8 cellular contexts compared by ENCODE assay signal in the genomic region with DNA sequence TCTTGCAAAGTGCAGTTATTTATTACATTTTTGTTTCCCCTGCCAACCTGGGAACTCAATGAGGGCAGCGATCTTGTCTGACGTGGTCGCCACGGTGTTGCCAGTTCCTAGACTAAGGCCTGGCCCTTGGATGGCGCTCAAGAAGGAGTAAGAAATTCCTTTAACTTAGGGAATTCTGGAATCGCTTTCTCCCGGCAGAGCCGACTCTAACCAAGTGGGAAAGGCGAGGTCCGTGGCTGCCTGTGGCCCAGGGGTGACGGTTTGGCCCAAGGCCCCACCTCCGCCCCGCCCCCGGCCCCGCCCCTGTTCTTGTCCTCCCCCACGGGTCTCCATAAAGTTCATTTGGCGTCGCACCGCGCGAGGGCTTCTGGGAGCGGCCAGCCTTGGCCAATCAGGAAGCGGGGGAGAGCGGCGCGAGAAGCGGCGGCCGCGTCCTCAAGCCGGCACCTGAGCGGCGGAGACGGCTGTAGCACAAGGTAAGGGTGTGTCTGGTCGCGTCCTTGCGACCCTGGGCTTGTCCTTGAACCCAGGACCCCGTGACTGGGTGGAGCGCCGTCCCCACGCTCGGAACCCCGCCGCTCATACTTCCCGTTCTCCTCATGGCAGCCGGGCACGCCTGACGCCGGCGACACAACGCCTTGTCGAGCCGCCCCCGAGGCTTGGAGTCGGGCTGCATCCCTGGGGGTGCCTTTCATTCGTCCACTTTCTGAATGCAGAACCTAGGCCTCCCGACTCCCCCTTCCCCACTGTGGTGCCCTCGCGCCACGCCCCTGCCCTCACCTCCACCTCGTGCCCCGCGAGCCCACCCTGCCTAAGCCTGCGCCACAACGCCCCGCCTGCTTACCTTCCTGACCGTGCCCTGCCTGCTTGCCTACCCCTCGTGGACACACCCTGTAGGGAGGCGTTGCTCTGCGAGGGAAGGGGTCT. TPM values are rescaled to one million over a fixed set of nuclear protein-coding genes. Genes with fewer than 3 reads are reported as not detected.
A peak's percentile ranks its signal among the peaks of the same experiment; 100 is the strongest.
DNase-seq lines count a peak whose midpoint lies in the region; ATAC-seq and TF ChIP-seq lines count a peak whose summit lies in the region.

A gene (plus strand): TSS at position 394 of the 927 bp plus-strand sequence. CDS start 18,119 bp downstream, outside the sequence.

- H3K4me3 Mint-ChIP-seq in T-helper 1 cell treated with Interleukin-12 subunit alpha and Interleukin-12 subunit beta and Interleukin-4 antibody, amounts not matched to agents 30 μg/mL and 1 μg/mL, for 36 hours: no peak within 1 kb of the TSS

- H3K27me3 Mint-ChIP-seq in T-helper 1 cell treated with Interleukin-12 subunit alpha and Interleukin-12 subunit beta and Interleukin-4 antibody, amounts not matched to agents 30 μg/mL and 1 μg/mL, for 36 hours (ENCODE audit: low read depth): no peaks in the 10 kb centered on the region

- peak within 1 kb of the TSS; percentile 97 for H3K4me3 ChIP-seq in psoas muscle
- H3K4me3 ChIP-seq in urinary bladder (ENCODE audit: low read depth, low read length): peak within 1 kb of the TSS; percentile 74

- no peaks in the 10 kb centered on the region for H3K36me3 ChIP-seq in psoas muscle (ENCODE audit: insufficient read depth in 1 of 2, low read depth in 1 of 2)
- H3K36me3 ChIP-seq in urinary bladder (ENCODE audit: insufficient read depth): no peaks in the 10 kb centered on the region

- peaks cover 15% of the 10 kb centered on the region for H3K4me1 ChIP-seq in psoas muscle
- H3K4me1 ChIP-seq in urinary bladder (ENCODE audit: insufficient read depth): no peaks in the 10 kb centered on the region

- H3K27me3 ChIP-seq in psoas muscle (ENCODE audit: insufficient read depth in 3 of 3, low read length in 2 of 3): no peaks in the 10 kb centered on the region

- H3K27ac ChIP-seq in psoas muscle (peak within 1 kb of the TSS; percentile 84), urinary bladder (ENCODE audit: low read depth) (peak within 1 kb of the TSS; percentile 78)

- no peaks in the 10 kb centered on the region for H3K9me3 Mint-ChIP-seq in T-helper 1 cell treated with Interleukin-12 subunit alpha and Interleukin-12 subunit beta and Interleukin-4 antibody, amounts not matched to agents 30 μg/mL and 1 μg/mL, for 36 hours

- no peaks in the 10 kb centered on the region for H3K36me3 Mint-ChIP-seq in T-helper 1 cell treated with Interleukin-12 subunit alpha and Interleukin-12 subunit beta and Interleukin-4 antibody, amounts not matched to agents 30 μg/mL and 1 μg/mL, for 36 hours (ENCODE audit: low read depth)

- ATAC-seq in HG02884 (IDR thresholded peaks at IDR 0.05; ENCODE audit: unreplicated experiment): peak; percentile 76
- ATAC-seq in left ventricle myocardium superior: peak; percentile 99
- peak; percentile 98 to 99 (median 98) for ATAC-seq in psoas muscle

- peak within 1 kb of the TSS; percentile 81 for H3K27ac Mint-ChIP-seq in T-helper 1 cell treated with Interleukin-12 subunit alpha and Interleukin-12 subunit beta and Interleukin-4 antibody, amounts not matched to agents 30 μg/mL and 1 μg/mL, for 36 hours

- intact Hi-C loops in left ventricle myocardium superior (cut with micrococcal nuclease): no loop called here
- intact Hi-C loops in psoas muscle (cut with DNase I): no loop called here

- in situ Hi-C loops in GM13977 (cut with MboI; ENCODE audit: low pct_unique_long_range_greater_than_20kb, low sequenced_read_pairs, unreplicated experiment): no loop called here

- no peak for TF ChIP-seq CTCF in GM13977 (IDR thresholded peaks at IDR 0.05; ENCODE audit: extremely low read depth, insufficient read depth, missing control alignments)
- TF ChIP-seq CTCF in psoas muscle (IDR thresholded peaks at IDR 0.05): no peak

- H3K9me3 ChIP-seq in psoas muscle: no peaks in the 10 kb centered on the region

- 0 to 1% (median 1%) methylated on average over 55 to 70 of the region's 70 CpGs for WGBS in psoas muscle, 3 donors
- WGBS in urinary bladder: 1% methylated on average over 70 of the region's 70 CpGs

- H3K4me1 Mint-ChIP-seq in T-helper 1 cell treated with Interleukin-12 subunit alpha and Interleukin-12 subunit beta and Interleukin-4 antibody, amounts not matched to agents 30 μg/mL and 1 μg/mL, for 36 hours (ENCODE audit: low read depth): peaks cover 16% of the 10 kb centered on the region

- DNase-seq in GM13977 (ENCODE audit: low spot score) (peak; percentile 92), NCI-H1694 treated with DMSO at 0.1 percent for 48 hours (lab: John Stamatoyannopoulos, UW) (peak; percentile 68), amniotic stem cell (lab: John Stamatoyannopoulos, UW) (peak; percentile 81), left ventricle myocardium superior (peak; percentile 96), psoas muscle (peak; percentile 93 to 96)

RNA-seq across cellular contexts. Expression of the gene that starts here (rescaled TPM):
- total RNA-seq in left ventricle myocardium superior (26.2 TPM), psoas muscle (10 to 100 TPM; 25.0 to 41.9 (median 26.4) TPM), urinary bladder (49.0 TPM)
- polyA plus RNA-seq in psoas muscle (10 to 100 TPM; 16.5 to 44.3 (median 20.0) TPM), urinary bladder (25.1 TPM)

Comparison
In these comparisons a context has a peak if more than half of its experiments do, and no peak if none do; other contexts are left out.
1. Peak in every context shown above with its lines: DNase-seq, ATAC-seq, H3K4me3 ChIP-seq and H3K27ac ChIP-seq.